Comparison of ENCODE assay signal across 19 cellular contexts in the genomic region with DNA sequence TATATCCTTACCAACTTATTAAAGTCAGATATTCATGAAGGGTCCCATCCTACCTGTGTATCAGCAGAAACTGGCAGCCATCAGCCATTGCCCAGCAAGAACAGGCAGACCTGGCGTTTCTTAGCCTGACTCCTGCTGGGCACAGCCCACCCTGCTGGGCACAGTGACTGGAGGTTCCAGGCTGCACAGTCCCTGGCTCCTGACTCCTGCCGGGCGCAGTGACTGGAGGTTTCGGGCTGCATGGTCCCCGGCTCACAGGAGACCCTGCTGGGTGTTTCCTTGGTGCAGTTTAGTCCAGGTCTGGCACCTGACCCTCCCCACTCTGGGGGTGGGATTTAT. TPM values are rescaled to one million over a fixed set of nuclear protein-coding genes. Genes with fewer than 3 reads are reported as not detected.
DNase-seq lines count a peak whose midpoint lies in the region; ATAC-seq and TF ChIP-seq lines count a peak whose summit lies in the region.
"Had no signal": no experiment of that assay in that cellular context is flagged by ENCODE, and none has a peak within 500 bp of the region (broad histone marks: within the 10 kb centered on the region; RNA-seq: fewer than 3 reads in every experiment).

No MANE protein-coding gene starts in this region.

- 75% methylated on average over 2 of the region's 5 CpGs; no CpG with 5 or more reads in 1 of the 2 donors for WGBS in gastroesophageal sphincter (ENCODE audit: low coverage in 1 of 2), 2 donors

- CTCF ChIA-PET in RWPE1 (lab: Yijun Ruan, JAX) = interaction anchor here (3.0 kb wide), 1 partner anchor 53 kb away, joined by 14 read pairs; no protein-coding TSS in a partner anchor
- CTCF ChIA-PET in CD4-positive, alpha-beta T cell (lab: Charles Lee) = no interaction called here

- no peaks in the 10 kb centered on the region for H3K9me3 ChIP-seq in gastroesophageal sphincter
- H3K9me3 ChIP-seq in CD4-positive, alpha-beta T cell (ENCODE audit: control insufficient read depth, low read length) = no peaks in the 10 kb centered on the region

- no peak overlapping the region for H3K4me3 ChIP-seq in gastroesophageal sphincter
- H3K4me3 ChIP-seq: K562 had no signal

- H3K36me3 Mint-ChIP-seq in stimulated activated effector memory CD8-positive, alpha-beta T cell treated with anti-CD3 and anti-CD28 coated beads, Interleukin-12 subunit alpha, Interleukin-12 subunit beta, amount 100 ng/mL, for 72 hours = peaks cover 86% of the 10 kb centered on the region
- H3K36me3 Mint-ChIP-seq in CD4-positive, alpha-beta T cell (ENCODE audit: low read depth) = peaks cover 66% of the 10 kb centered on the region

- POLR2A ChIA-PET in RWPE1 (lab: Yijun Ruan, JAX; ENCODE audit: low non-redundant PET) = no interaction called here
- POLR2A ChIA-PET in CD4-positive, alpha-beta T cell (lab: Charles Lee) = no interaction called here

- no peaks in the 10 kb centered on the region for H3K9me3 Mint-ChIP-seq in stimulated activated effector memory CD8-positive, alpha-beta T cell treated with anti-CD3 and anti-CD28 coated beads, Interleukin-12 subunit alpha, Interleukin-12 subunit beta, amount 100 ng/mL, for 72 hours
- no peaks in the 10 kb centered on the region for H3K9me3 Mint-ChIP-seq in CD4-positive, alpha-beta T cell
- H3K9me3 Mint-ChIP-seq: activated CD4-positive, alpha-beta memory T cell treated with anti-CD3 and anti-CD28 coated beads, Interleukin-2, amount 10 ng/mL, durations not matched to agents 7 days and 5 days; T-cell had no signal

- H3K36me3 ChIP-seq in gastroesophageal sphincter = peaks cover 0 to 75% of the 10 kb centered on the region in 2 donors

- TF ChIP-seq CTCF in GM10266 (IDR thresholded peaks at IDR 0.05; ENCODE audit: control insufficient read depth, insufficient read depth, low read depth, missing control alignments) = no peak
- no peak for TF ChIP-seq CTCF in RWPE1 (conservative IDR thresholded peaks at IDR 0.05; ENCODE audit: low read depth)
- TF ChIP-seq CTCF in gastroesophageal sphincter (IDR thresholded peaks at IDR 0.05) = no peak
- TF ChIP-seq CTCF in CD4-positive, alpha-beta T cell (IDR thresholded peaks at IDR 0.05) = no peak

- TF ChIP-seq EP300 in gastroesophageal sphincter (IDR thresholded peaks at IDR 0.05) = no peak

- H3K27me3 Mint-ChIP-seq in CD4-positive, alpha-beta T cell = no peaks in the 10 kb centered on the region
- H3K27me3 Mint-ChIP-seq: activated CD4-positive, alpha-beta memory T cell treated with anti-CD3 and anti-CD28 coated beads, Interleukin-2, amount 10 ng/mL, durations not matched to agents 7 days and 5 days; T-cell had no signal

- intact Hi-C loops in CD4-positive, alpha-beta T cell (cut with DNase I, micrococcal nuclease) = no loop called here

- DNase-seq in GM10266 (ENCODE audit: extremely low spot score) (peak; percentile 10), RWPE1 (ENCODE audit: low spot score) (no peak), pons (ENCODE audit: low spot score) (no peak), NCI-H2107 treated with DMSO at 0.1 percent for 48 hours (lab: John Stamatoyannopoulos, UW; ENCODE audit: unreplicated experiment) (no peak), NCI-H187 (lab: John Stamatoyannopoulos, UW) (no peak)
- DNase-seq in stimulated activated effector memory CD8-positive, alpha-beta T cell treated with anti-CD3 and anti-CD28 coated beads, Interleukin-12 subunit alpha, Interleukin-12 subunit beta, amount 100 ng/mL, for 72 hours (ENCODE audit: low spot score in 2 of 2) = no peak
- DNase-seq in CD4-positive, alpha-beta T cell = no peak
- DNase-seq: activated CD4-positive, alpha-beta memory T cell treated with anti-CD3 and anti-CD28 coated beads, Interleukin-2, amount 10 ng/mL, durations not matched to agents 7 days and 5 days; cerebellar nuclear complex; DND-41; NCI-H1092 treated with DMSO at 0.1 percent for 48 hours; NCI-H2171; NCI-H774; RPMI8226; stimulated activated CD4-positive, alpha-beta T cell treated with anti-CD3 and anti-CD28 coated beads, Interleukin-2, amount 100 ng/mL, for 48 hours; T-cell; trophoblast cell had no signal

- H3K4me1 ChIP-seq in gastroesophageal sphincter = peaks cover 8 to 98% (median 80%) of the 10 kb centered on the region in 3 donors

- H3K27ac ChIP-seq in RWPE1 (peak overlapping the region; percentile 78), gastroesophageal sphincter (peak overlapping the region in 3 of 4 donors; percentile 89 to 96 (median 89))
- no peak overlapping the region for H3K27ac ChIP-seq in CD4-positive, alpha-beta T cell (ENCODE audit: low read depth, low read length)

- TF ChIP-seq POLR2A in gastroesophageal sphincter (IDR thresholded peaks at IDR 0.05) = no peak

- ATAC-seq in gastroesophageal sphincter = no peak
- ATAC-seq in stimulated activated effector memory CD8-positive, alpha-beta T cell treated with anti-CD3 and anti-CD28 coated beads, Interleukin-12 subunit alpha, Interleukin-12 subunit beta, amount 100 ng/mL, for 72 hours = no peak
- no peak for ATAC-seq in CD4-positive, alpha-beta T cell (ENCODE audit: poor library complexity)
- ATAC-seq: T-cell had no signal

- no peaks in the 10 kb centered on the region for H3K27me3 ChIP-seq in gastroesophageal sphincter
- no peaks in the 10 kb centered on the region for H3K27me3 ChIP-seq in CD4-positive, alpha-beta T cell (ENCODE audit: control insufficient read depth, insufficient read depth, low read length)

- peaks cover 30% of the 10 kb centered on the region for H3K4me1 Mint-ChIP-seq in stimulated activated effector memory CD8-positive, alpha-beta T cell treated with anti-CD3 and anti-CD28 coated beads, Interleukin-12 subunit alpha, Interleukin-12 subunit beta, amount 100 ng/mL, for 72 hours
- peaks cover 17% of the 10 kb centered on the region for H3K4me1 Mint-ChIP-seq in CD4-positive, alpha-beta T cell (ENCODE audit: low read depth)

- peak overlapping the region; percentile 68 for H3K27ac Mint-ChIP-seq in stimulated activated effector memory CD8-positive, alpha-beta T cell treated with anti-CD3 and anti-CD28 coated beads, Interleukin-12 subunit alpha, Interleukin-12 subunit beta, amount 100 ng/mL, for 72 hours
- H3K27ac Mint-ChIP-seq in CD4-positive, alpha-beta T cell = no peak overlapping the region
- H3K27ac Mint-ChIP-seq: activated CD4-positive, alpha-beta memory T cell treated with anti-CD3 and anti-CD28 coated beads, Interleukin-2, amount 10 ng/mL, durations not matched to agents 7 days and 5 days; T-cell had no signal

- H3K4me3 Mint-ChIP-seq in stimulated activated effector memory CD8-positive, alpha-beta T cell treated with anti-CD3 and anti-CD28 coated beads, Interleukin-12 subunit alpha, Interleukin-12 subunit beta, amount 100 ng/mL, for 72 hours = no peak overlapping the region
- H3K4me3 Mint-ChIP-seq in CD4-positive, alpha-beta T cell = no peak overlapping the region
- H3K4me3 Mint-ChIP-seq: activated CD4-positive, alpha-beta memory T cell treated with anti-CD3 and anti-CD28 coated beads, Interleukin-2, amount 10 ng/mL, durations not matched to agents 7 days and 5 days; T-cell had no signal

RNA-seq across cellular contexts. Expression of a gene that starts 6.7 kb away (rescaled TPM):
- 10 to 100 TPM; 13.7 to 20.9 (median 16.0) TPM for total RNA-seq in gastroesophageal sphincter
- total RNA-seq in CD4-positive, alpha-beta T cell = 10 to 100 TPM; 10.2 to 10.9 TPM

RNA-seq across cellular contexts. Expression of a gene that starts 24.0 kb away (rescaled TPM):
- total RNA-seq in gastroesophageal sphincter = 100 to 1,000 TPM in 1 of 4 donors, 10 to 100 TPM in 3; 39.6 to 103 (median 59.1) TPM
- under 1 TPM; 0.80 to 0.98 TPM for total RNA-seq in CD4-positive, alpha-beta T cell

Comparison
In these comparisons a context has a peak if more than half of its experiments do, and no peak if none do; other contexts are left out.
1. RNA of a gene that starts 24.0 kb away (total RNA-seq): 39.6 to 103 TPM in gastroesophageal sphincter; 0.80 to 0.98 TPM in CD4-positive, alpha-beta T cell; every median in the first group is over 10 times any median in the second.